8 cellular contexts compared by ENCODE assay signal in the genomic region with DNA sequence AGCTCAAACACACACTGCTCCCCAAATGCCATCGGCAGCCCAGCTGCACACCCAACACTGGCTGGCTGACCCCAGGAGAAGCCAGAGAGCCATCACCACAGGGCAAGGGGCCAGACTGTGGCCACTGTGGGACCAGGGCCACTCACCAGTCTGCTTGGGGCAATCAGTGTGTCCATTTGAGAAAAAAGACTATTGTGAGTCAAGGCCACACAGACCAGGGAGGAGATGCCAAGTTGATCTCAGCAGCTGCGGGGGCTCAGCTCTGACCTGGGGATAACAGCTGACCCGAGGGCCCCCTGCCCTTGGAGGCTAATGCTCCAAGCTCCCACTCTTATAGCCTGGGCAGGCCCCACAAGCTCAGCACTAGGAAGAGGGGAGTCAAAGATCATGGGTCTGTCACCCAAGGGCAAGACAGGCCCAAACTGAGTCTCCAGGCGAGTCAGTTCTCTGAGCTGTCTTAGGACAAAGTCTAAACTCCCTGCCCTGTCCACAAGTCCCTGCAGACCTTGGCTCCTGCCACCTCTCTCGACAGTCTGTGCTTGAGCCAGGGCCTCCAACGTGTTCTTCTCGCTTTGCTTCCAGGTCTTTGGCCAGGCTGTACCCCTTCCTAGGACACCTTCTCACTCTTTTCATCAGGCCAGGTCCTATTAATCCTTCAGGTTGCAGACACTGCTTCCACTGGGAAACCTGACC. TPM values are rescaled to one million over a fixed set of nuclear protein-coding genes. Genes with fewer than 3 reads are reported as not detected.
A peak's percentile ranks its signal among the peaks of the same experiment; 100 is the strongest.
DNase-seq lines count a peak whose midpoint lies in the region; ATAC-seq, FAIRE-seq and TF ChIP-seq lines count a peak whose summit lies in the region.

No MANE protein-coding gene starts in this region.

- intact Hi-C loops in CD8-positive, alpha-beta T cell (cut with DNase I, micrococcal nuclease) = loop anchor here in 1 of 2 experiments (5.0 kb wide), 1 partner anchor 208 kb away; a partner anchor contains a TSS
- intact Hi-C loops in endothelial cell of umbilical vein (cut with micrococcal nuclease) (loop anchor here (5.0 kb wide), 1 partner anchor 108 kb away; a partner anchor contains a TSS), pancreas (cut with DNase I) (no loop called here), lower leg skin (cut with DNase I; ENCODE audit: low total_unique reads) (no loop called here)

- H3K4me3 ChIP-seq in CD8-positive, alpha-beta T cell (ENCODE audit: low read depth, low read length) = peak overlapping the region; percentile 52
- H3K4me3 ChIP-seq in OCI-LY1 (ENCODE audit: low read depth, low read length, poor library complexity, severe bottlenecking) = peak overlapping the region; percentile 38
- H3K4me3 ChIP-seq in endothelial cell of umbilical vein (replicated peaks in 1 of 3; ENCODE audit: insufficient read depth in 1 of 3, low read depth in 1 of 3, low read length in 3 of 3) = no peak overlapping the region
- H3K4me3 ChIP-seq in pancreas = no peak overlapping the region
- no peak overlapping the region for H3K4me3 ChIP-seq in SK-N-SH (ENCODE audit: low read depth in 2 of 2, low read length in 1 of 2)
- H3K4me3 ChIP-seq in lower leg skin (ENCODE audit: low read depth, poor library complexity, severe bottlenecking) = no peak overlapping the region

- peak overlapping the region; percentile 94 for H3K27ac Mint-ChIP-seq in CD8-positive, alpha-beta T cell

- H4K20me1 ChIP-seq in OCI-LY1 (ENCODE audit: insufficient read depth, low read length) = no peaks in the 10 kb centered on the region; the same call in 1 of the 2 replicates
- H4K20me1 ChIP-seq in endothelial cell of umbilical vein (replicated peaks; ENCODE audit: control insufficient read depth, extremely low read depth, insufficient read depth, low read length) = no peaks in the 10 kb centered on the region
- H4K20me1 ChIP-seq in SK-N-SH (ENCODE audit: insufficient read depth) = peaks cover 94% of the 10 kb centered on the region

- TF ChIP-seq RAD21 in SK-N-SH (IDR thresholded peaks at IDR 0.05; ENCODE audit: low read length) = no peak

- H3K9ac ChIP-seq in OCI-LY1 (ENCODE audit: low read length) (peak overlapping the region; percentile 7; the same call in 1 of the 2 replicates), endothelial cell of umbilical vein (replicated peaks; ENCODE audit: extremely low read depth, insufficient read depth, low read length) (peak overlapping the region; percentile 86), SK-N-SH (no peak overlapping the region)

- dilution Hi-C loops in endothelial cell of umbilical vein (cut with MboI; ENCODE audit: extremely low pct_ligation_motif_present, low sequenced_read_pairs) = no loop called here

- no peaks in the 10 kb centered on the region for H3K9me1 ChIP-seq in endothelial cell of umbilical vein (replicated peaks; ENCODE audit: control insufficient read depth, extremely low read depth, insufficient read depth, low read length)

- H3K4me1 Mint-ChIP-seq in CD8-positive, alpha-beta T cell (ENCODE audit: low read depth) = peaks cover 95% of the 10 kb centered on the region

- BruUV-seq in endothelial cell of umbilical vein (replicated peaks; lab: Mats Ljungman, UMichigan) = no TSS peak

- H3K27me3 ChIP-seq in CD8-positive, alpha-beta T cell (ENCODE audit: insufficient read depth, low read length) = no peaks in the 10 kb centered on the region
- no peaks in the 10 kb centered on the region for H3K27me3 ChIP-seq in OCI-LY1 (ENCODE audit: insufficient read depth, low read length)
- H3K27me3 ChIP-seq in endothelial cell of umbilical vein (ENCODE audit: control insufficient read depth in 2 of 2, insufficient read depth in 2 of 2, low read length in 2 of 2) = no peaks in the 10 kb centered on the region
- no peaks in the 10 kb centered on the region for H3K27me3 ChIP-seq in pancreas
- no peaks in the 10 kb centered on the region for H3K27me3 ChIP-seq in SK-N-SH (ENCODE audit: insufficient read depth)

- no peak for TF ChIP-seq POLR2A in endothelial cell of umbilical vein (IDR thresholded peaks at IDR 0.05; ENCODE audit: low read depth, low read length)
- TF ChIP-seq POLR2A in lower leg skin (IDR thresholded peaks at IDR 0.05) = no peak

- H3F3A ChIP-seq in OCI-LY1 (ENCODE audit: insufficient read depth, low read length) (no peaks in the 10 kb centered on the region), SK-N-SH (replicated peaks; ENCODE audit: insufficient read depth) (no peaks in the 10 kb centered on the region)

- H2AFZ ChIP-seq in OCI-LY1 (ENCODE audit: low read length) = no peak overlapping the region
- no peak overlapping the region for H2AFZ ChIP-seq in endothelial cell of umbilical vein (ENCODE audit: low read depth, low read length)
- H2AFZ ChIP-seq in SK-N-SH (ENCODE audit: low read depth) = no peak overlapping the region

- peaks cover 100% of the 10 kb centered on the region for H3K4me1 ChIP-seq in CD8-positive, alpha-beta T cell (ENCODE audit: insufficient read depth, low read length)
- H3K4me1 ChIP-seq in OCI-LY1 (ENCODE audit: insufficient read depth, low read length, severe bottlenecking) (peaks cover 80% of the 10 kb centered on the region), endothelial cell of umbilical vein (ENCODE audit: control insufficient read depth, extremely low read depth, insufficient read depth, low read length) (peaks cover 78% of the 10 kb centered on the region), pancreas (peaks cover 53 to 71% (median 60%) of the 10 kb centered on the region in 3 donors), SK-N-SH (ENCODE audit: control insufficient read depth in 1 of 2, insufficient read depth in 2 of 2, low read depth in 1 of 2, low read length in 1 of 2) (peaks cover 31 to 80% of the 10 kb centered on the region in 2 experiments; a peak in 3 of 4 replicates)

- H3K27me3 Mint-ChIP-seq in CD8-positive, alpha-beta T cell (ENCODE audit: low read depth) = no peaks in the 10 kb centered on the region

- H3K36me3 Mint-ChIP-seq in CD8-positive, alpha-beta T cell = peaks cover 10% of the 10 kb centered on the region

- H3K9me3 ChIP-seq in CD8-positive, alpha-beta T cell (ENCODE audit: low read length) = no peaks in the 10 kb centered on the region
- H3K9me3 ChIP-seq in OCI-LY1 (ENCODE audit: low read length) (no peaks in the 10 kb centered on the region), endothelial cell of umbilical vein (replicated peaks; ENCODE audit: control insufficient read depth, insufficient read depth, low read length) (no peaks in the 10 kb centered on the region), pancreas (no peaks in the 10 kb centered on the region), SK-N-SH (no peaks in the 10 kb centered on the region)

- POLR2A ChIA-PET in CD8-positive, alpha-beta T cell (lab: Charles Lee) = interaction anchor here (0.6 to 7.9 kb wide), 9 partner anchors 10 to 164 kb away, joined by 3 to 102 read pairs (median 5); a partner anchor contains a TSS
- POLR2A ChIA-PET in endothelial cell of umbilical vein (lab: Charles Lee) = interaction anchor here (2.4 kb wide), 1 partner anchor 10 kb away, joined by 13 read pairs; no protein-coding TSS in a partner anchor
- POLR2A ChIA-PET in SK-N-SH (lab: Yijun Ruan, JAX) = no interaction called here

- H3K36me3 ChIP-seq in CD8-positive, alpha-beta T cell (ENCODE audit: insufficient read depth, low read length) = peaks cover 6% of the 10 kb centered on the region
- H3K36me3 ChIP-seq in OCI-LY1 (ENCODE audit: insufficient read depth, low read length) (peaks cover 16% of the 10 kb centered on the region), endothelial cell of umbilical vein (ENCODE audit: control insufficient read depth in 2 of 2, extremely low read depth in 1 of 2, insufficient read depth in 2 of 2, low read length in 2 of 2) (peaks cover under 1 to 5% of the 10 kb centered on the region in 2 experiments), pancreas (peaks cover 0 to 5% (median 0%) of the 10 kb centered on the region in 3 donors), SK-N-SH (replicated peaks in 1 of 2; ENCODE audit: control insufficient read depth in 1 of 2, insufficient read depth in 2 of 2, low read length in 1 of 2) (no peaks in the 10 kb centered on the region)

- peaks cover 96% of the 10 kb centered on the region for H3K79me2 ChIP-seq in OCI-LY1 (ENCODE audit: insufficient read depth, low read length)
- H3K79me2 ChIP-seq in endothelial cell of umbilical vein (ENCODE audit: control insufficient read depth, insufficient read depth, low read length) = peaks cover 95% of the 10 kb centered on the region
- peaks cover 98% of the 10 kb centered on the region for H3K79me2 ChIP-seq in SK-N-SH (ENCODE audit: insufficient read depth)

- 24 to 29% methylated on average over 7 of the region's 7 CpGs for WGBS in pancreas, 2 donors
- WGBS in SK-N-SH (ENCODE audit: low lambda C conversion rate) = 86% methylated on average over 5 of the region's 7 CpGs
- WGBS in lower leg skin, 2 donors = 35 to 36% methylated on average over 6 to 7 of the region's 7 CpGs

- no peaks in the 10 kb centered on the region for H3K9me3 Mint-ChIP-seq in CD8-positive, alpha-beta T cell

- ATAC-seq in CD8-positive, alpha-beta T cell = no peak
- ATAC-seq in pancreas = peak in 1 of 4 donors; percentile 3
- no peak for ATAC-seq in HG03565 (IDR thresholded peaks at IDR 0.05; ENCODE audit: unreplicated experiment)

- no peak for DNase-seq in CD8-positive, alpha-beta T cell
- DNase-seq in endothelial cell of umbilical vein (ENCODE audit: low read depth, low spot score) (no peak), pancreas (no peak), OCI-M2 (lab: John Stamatoyannopoulos, UW; ENCODE audit: unreplicated experiment) (no peak), SK-N-SH (no peak), lower leg skin (ENCODE audit: low spot score in 2 of 2) (no peak)

- TF ChIP-seq CTCF in CD8-positive, alpha-beta T cell (IDR thresholded peaks at IDR 0.05) = no peak
- TF ChIP-seq CTCF in OCI-LY1 (IDR thresholded peaks at IDR 0.05; ENCODE audit: low read length) = no peak
- no peak for TF ChIP-seq CTCF in endothelial cell of umbilical vein (IDR thresholded peaks at IDR 0.05; ENCODE audit: extremely low read depth in 1 of 2, insufficient read depth in 1 of 2, low read depth in 1 of 2, low read length in 2 of 2)
- TF ChIP-seq CTCF in pancreas (IDR thresholded peaks at IDR 0.05) = no peak
- no peak for TF ChIP-seq CTCF in SK-N-SH (IDR thresholded peaks at IDR 0.05)
- TF ChIP-seq CTCF in lower leg skin (IDR thresholded peaks at IDR 0.05) = no peak

- FAIRE-seq in endothelial cell of umbilical vein (lab: Jason Lieb, UNC) (peak; percentile 63), pancreas (lab: Jason Lieb, UNC) (no peak)

- CTCF ChIA-PET in CD8-positive, alpha-beta T cell (lab: Charles Lee) = interaction anchor here (1.0 to 12.1 kb wide), 6 partner anchors 9 to 81 kb away, joined by 3 to 146 read pairs (median 12); a partner anchor contains a TSS
- CTCF ChIA-PET in endothelial cell of umbilical vein (lab: Charles Lee) = interaction anchor here (1.1 to 8.9 kb wide), 4 partner anchors 9 to 21 kb away, joined by 3 to 91 read pairs (median 86); a partner anchor contains a TSS
- CTCF ChIA-PET in SK-N-SH (lab: Yijun Ruan, JAX) = interaction anchor here (0.6 to 5.7 kb wide), 9 partner anchors 9 to 136 kb away, joined by 3 to 27 read pairs (median 3); a partner anchor contains a TSS

- peak overlapping the region; percentile 45 for H3K4me2 ChIP-seq in OCI-LY1 (ENCODE audit: low read length)
- H3K4me2 ChIP-seq in endothelial cell of umbilical vein (ENCODE audit: insufficient read depth, low read length) = peak overlapping the region; percentile 6
- H3K4me2 ChIP-seq in SK-N-SH = no peak overlapping the region

- no peak for TF ChIP-seq EP300 in SK-N-SH (IDR thresholded peaks at IDR 0.05; ENCODE audit: borderline replicate concordance in 1 of 2, low read depth in 1 of 2, low read length in 1 of 2)

- peak overlapping the region; percentile 43 for H3K27ac ChIP-seq in CD8-positive, alpha-beta T cell (ENCODE audit: low read depth, low read length)
- H3K27ac ChIP-seq in OCI-LY1 (ENCODE audit: low read depth, low read length, poor library complexity, severe bottlenecking) = peak overlapping the region; percentile 72
- H3K27ac ChIP-seq in endothelial cell of umbilical vein (ENCODE audit: insufficient read depth, low read depth, low read length) = peak overlapping the region; percentile 96
- peak overlapping the region; percentile 14 to 30 (median 23) for H3K27ac ChIP-seq in pancreas
- no peak overlapping the region for H3K27ac ChIP-seq in SK-N-SH (ENCODE audit: low read depth in 2 of 2, low read length in 1 of 2)

- H3K9me2 ChIP-seq in OCI-LY1 (ENCODE audit: low read depth, low read length) = no peaks in the 10 kb centered on the region
- H3K9me2 ChIP-seq in SK-N-SH = no peaks in the 10 kb centered on the region

- H3K4me3 Mint-ChIP-seq in CD8-positive, alpha-beta T cell = peak overlapping the region; percentile 80

RNA-seq across cellular contexts. Expression of a gene that starts 30.1 kb away (rescaled TPM):
- total RNA-seq in CD8-positive, alpha-beta T cell = 10 to 100 TPM; 39.4 to 39.8 TPM
- 82.4 and 82.6 TPM in 2 replicates for total RNA-seq in endothelial cell of umbilical vein
- polyA plus RNA-seq in endothelial cell of umbilical vein = 25.8 and 29.8 TPM in 2 replicates
- 33.5 and 34.9 TPM in 2 replicates for polyA plus RNA-seq in endothelial cell of umbilical vein (2011; cell fraction: cytosol; rRNA removed)
- polyA plus RNA-seq in endothelial cell of umbilical vein (2011; cell fraction: nucleus; rRNA removed) = 21.7 and 25.2 TPM in 2 replicates
- polyA plus RNA-seq in endothelial cell of umbilical vein (2012) = 48.9 and 63.0 TPM in 2 replicates
- polyA minus RNA-seq in endothelial cell of umbilical vein = 27.9 and 28.4 TPM in 2 replicates
- 12.2 TPM for polyA minus RNA-seq in endothelial cell of umbilical vein (2011; cell fraction: cytosol; rRNA and poly(A)+ RNA removed)
- 9.1 and 12.8 TPM in 2 replicates for polyA minus RNA-seq in endothelial cell of umbilical vein (2011; cell fraction: nucleus; rRNA and poly(A)+ RNA removed)
- total RNA-seq in pancreas = 10 to 100 TPM in 2 of 6 donors, 1 to 10 TPM in 4; 2.8 to 11.7 (median 6.5) TPM
- polyA plus RNA-seq in pancreas = 10 to 100 TPM in 1 of 2 donors, 1 to 10 TPM in 1; 6.2 to 25.4 TPM
- 19.5 and 31.5 TPM in 2 replicates for polyA plus RNA-seq in SK-N-SH (2012; rRNA removed)
- 40.3 and 44.6 TPM in 2 replicates for polyA plus RNA-seq in SK-N-SH (2012; cell fraction: cytosol; rRNA removed)
- polyA plus RNA-seq in SK-N-SH (2012; cell fraction: nucleus; rRNA removed) = 28.6 and 29.8 TPM in 2 replicates
- total RNA-seq in lower leg skin = 1 to 10 TPM; 4.6 to 8.5 (median 6.6) TPM

Comparison
In these comparisons a context has a peak if more than half of its experiments do, and no peak if none do; other contexts are left out.
1. H3K27ac ChIP-seq: peak in CD8-positive, alpha-beta T cell (single experiment), OCI-LY1 (single experiment), endothelial cell of umbilical vein (single experiment) and pancreas (4 of 4); none in SK-N-SH (0 of 2).
2. H3K4me3 ChIP-seq: peak in CD8-positive, alpha-beta T cell (single experiment) and OCI-LY1 (single experiment); none in endothelial cell of umbilical vein (0 of 3), pancreas (0 of 4), SK-N-SH (0 of 2) and lower leg skin (single experiment).